ENCODE assay signal across 1 cellular context in genomic region chr13:98839826-98840769, GRCh38.
TF ChIP-seq lines count a peak whose summit lies in the region.

No MANE protein-coding gene starts in this region.

TF ChIP-seq in HEK293, 187 proteins besides CTCF, POLR2A, EP300 and RAD21 (continued from another document):
- TF ChIP-seq, protein P1, sequence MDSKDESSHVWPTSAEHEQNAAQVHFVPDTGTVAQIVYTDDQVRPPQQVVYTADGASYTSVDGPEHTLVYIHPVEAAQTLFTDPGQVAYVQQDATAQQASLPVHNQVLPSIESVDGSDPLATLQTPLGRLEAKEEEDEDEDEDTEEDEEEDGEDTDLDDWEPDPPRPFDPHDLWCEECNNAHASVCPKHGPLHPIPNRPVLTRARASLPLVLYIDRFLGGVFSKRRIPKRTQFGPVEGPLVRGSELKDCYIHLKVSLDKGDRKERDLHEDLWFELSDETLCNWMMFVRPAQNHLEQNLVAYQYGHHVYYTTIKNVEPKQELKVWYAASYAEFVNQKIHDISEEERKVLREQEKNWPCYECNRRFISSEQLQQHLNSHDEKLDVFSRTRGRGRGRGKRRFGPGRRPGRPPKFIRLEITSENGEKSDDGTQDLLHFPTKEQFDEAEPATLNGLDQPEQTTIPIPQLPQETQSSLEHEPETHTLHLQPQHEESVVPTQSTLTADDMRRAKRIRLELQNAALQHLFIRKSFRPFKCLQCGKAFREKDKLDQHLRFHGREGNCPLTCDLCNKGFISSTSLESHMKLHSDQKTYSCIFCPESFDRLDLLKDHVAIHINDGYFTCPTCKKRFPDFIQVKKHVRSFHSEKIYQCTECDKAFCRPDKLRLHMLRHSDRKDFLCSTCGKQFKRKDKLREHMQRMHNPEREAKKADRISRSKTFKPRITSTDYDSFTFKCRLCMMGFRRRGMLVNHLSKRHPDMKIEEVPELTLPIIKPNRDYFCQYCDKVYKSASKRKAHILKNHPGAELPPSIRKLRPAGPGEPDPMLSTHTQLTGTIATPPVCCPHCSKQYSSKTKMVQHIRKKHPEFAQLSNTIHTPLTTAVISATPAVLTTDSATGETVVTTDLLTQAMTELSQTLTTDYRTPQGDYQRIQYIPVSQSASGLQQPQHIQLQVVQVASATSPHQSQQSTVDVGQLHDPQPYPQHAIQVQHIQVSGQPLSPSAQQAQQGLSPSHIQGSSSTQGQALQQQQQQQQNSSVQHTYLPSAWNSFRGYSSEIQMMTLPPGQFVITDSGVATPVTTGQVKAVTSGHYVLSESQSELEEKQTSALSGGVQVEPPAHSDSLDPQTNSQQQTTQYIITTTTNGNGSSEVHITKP (tag by site-specific recombination; IDR thresholded peaks at IDR 0.05), result 0 out of 2 replicates have a peak, but pooled peaks have one; percentile 25
- TF ChIP-seq ZNF791 (tag by site-specific recombination; IDR thresholded peaks at IDR 0.05), result no peak
- TF ChIP-seq ZNF654 (tag by site-specific recombination; IDR thresholded peaks at IDR 0.05; ENCODE audit: low read depth), result peak; percentile 24; the same call in 1 of the 2 replicates
- no peak for TF ChIP-seq ZNF629 (tag by site-specific recombination; IDR thresholded peaks at IDR 0.05)
- TF ChIP-seq ZIC2 (tag by site-specific recombination; IDR thresholded peaks at IDR 0.05), result peak; percentile 68
- TF ChIP-seq OSR2 (tag by site-specific recombination; IDR thresholded peaks at IDR 0.05), result no peak
- peak; percentile 63 for TF ChIP-seq ZNF660 (tag by site-specific recombination; IDR thresholded peaks at IDR 0.05)
- no peak for TF ChIP-seq ATF2 (tag by site-specific recombination; IDR thresholded peaks at IDR 0.05; ENCODE audit: low read depth)
